ENCODE assay signal across 26 cellular contexts in the genomic region with DNA sequence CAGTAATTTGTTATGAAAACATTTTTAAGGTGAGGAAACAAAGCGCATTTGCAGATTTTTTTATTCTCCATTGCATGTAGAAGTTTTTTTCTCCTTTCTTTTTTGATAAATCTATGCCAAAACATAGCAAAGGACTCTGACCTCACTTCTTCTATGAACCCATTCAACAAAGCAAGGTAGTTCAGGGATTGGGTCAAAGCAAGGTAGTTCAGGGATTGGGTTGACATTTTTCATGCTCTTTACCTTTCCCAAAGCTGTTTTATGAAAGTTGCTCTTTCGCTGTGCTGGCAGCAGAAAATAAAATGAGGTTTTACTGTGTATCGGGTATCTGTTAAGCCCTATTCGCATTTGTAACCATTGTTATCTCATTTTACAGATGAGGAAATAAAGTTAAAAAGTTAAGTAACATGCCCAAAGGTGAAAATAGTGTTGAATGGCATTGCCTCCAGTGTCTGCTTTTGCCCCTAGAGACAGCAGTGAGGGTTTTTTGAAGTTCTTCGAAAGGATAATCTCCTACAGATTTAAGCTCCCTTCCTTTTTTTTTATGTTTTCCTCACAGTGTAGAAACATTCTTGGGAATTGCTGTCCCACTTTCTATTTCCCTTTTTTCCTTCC. TPM values are rescaled to one million over a fixed set of nuclear protein-coding genes. Genes with fewer than 3 reads are reported as not detected.
DNase-seq lines count a peak whose midpoint lies in the region; ATAC-seq, FAIRE-seq and TF ChIP-seq lines count a peak whose summit lies in the region.
"Had no signal": no experiment of that assay in that cellular context is flagged by ENCODE, and none has a peak within 500 bp of the region (broad histone marks: within the 10 kb centered on the region; RNA-seq: fewer than 3 reads in every experiment).

No MANE protein-coding gene starts in this region.

- H3K36me3 ChIP-seq in HEK293 (ENCODE audit: control insufficient read depth in 2 of 2, insufficient read depth in 1 of 2, low read length in 2 of 2) (peaks cover 67 to 73% of the 10 kb centered on the region in 2 experiments), liver (ENCODE audit: control insufficient read depth in 4 of 4, insufficient read depth in 3 of 4, low read depth in 1 of 4, low read length in 3 of 4) (peaks cover 7 to 25% (median 11%) of the 10 kb centered on the region in 4 donors)

- H3K27me3 ChIP-seq in liver (ENCODE audit: control insufficient read depth in 4 of 4, insufficient read depth in 4 of 4, low read length in 3 of 4), result no peaks in the 10 kb centered on the region
- H3K27me3 ChIP-seq: BLaER1 treated with 17β-estradiol and CSF1 and Interleukin-3, amounts not matched to agents 10 nM and 100 nM had no signal

- 48% methylated on average over 5 of the region's 5 CpGs for WGBS in liver

- H3K27me3 Mint-ChIP-seq in type B pancreatic cell, result no peaks in the 10 kb centered on the region

- CTCF ChIA-PET in HEK293 (lab: Yijun Ruan, JAX), result interaction anchor here (1.3 kb wide), 1 partner anchor 303 kb away, joined by 4 read pairs; no protein-coding TSS in a partner anchor

- H3K4me3 ChIP-seq in HEK293 (ENCODE audit: low read depth, low read length), result no peak overlapping the region
- H3K4me3 ChIP-seq in liver (ENCODE audit: low read depth in 1 of 3, low read length in 3 of 3), result peak overlapping the region in 1 of 3 donors; percentile 6
- H3K4me3 ChIP-seq: BLaER1 treated with 17β-estradiol and CSF1 and Interleukin-3, amounts not matched to agents 10 nM and 100 nM had no signal

- FAIRE-seq in D721Med (lab: Jason Lieb, UNC), result peak; percentile 80
- FAIRE-seq: GM19239, H1 had no signal

- H3K9me3 ChIP-seq in HEK293 (ENCODE audit: control insufficient read depth, insufficient read depth, low read depth, low read length) (no peaks in the 10 kb centered on the region), liver (ENCODE audit: control insufficient read depth in 4 of 4, low read length in 3 of 4) (no peaks in the 10 kb centered on the region)
- H3K9me3 ChIP-seq: BLaER1 treated with 17β-estradiol and CSF1 and Interleukin-3, amounts not matched to agents 10 nM and 100 nM; SK-N-SH had no signal

- H3K27ac Mint-ChIP-seq in type B pancreatic cell, result no peak overlapping the region
- H3K27ac Mint-ChIP-seq: CD8-positive, alpha-beta T cell had no signal

- H3K27ac ChIP-seq in HEK293 (ENCODE audit: extremely low read depth, low read depth, low read length), result no peak overlapping the region
- peak overlapping the region in 1 of 2 donors; percentile 74 for H3K27ac ChIP-seq in liver (ENCODE audit: low read depth in 1 of 2, low read length in 2 of 2)
- H3K27ac ChIP-seq: BLaER1 treated with 17β-estradiol and CSF1 and Interleukin-3, amounts not matched to agents 10 nM and 100 nM; RWPE1 had no signal

- H3K4me1 Mint-ChIP-seq in type B pancreatic cell (ENCODE audit: unreplicated experiment), result no peaks in the 10 kb centered on the region

- TF ChIP-seq CTCF in D721Med (IDR thresholded peaks at IDR 0.05; ENCODE audit: insufficient read depth, missing control alignments) (no peak), HEK293 (tag by site-specific recombination; IDR thresholded peaks at IDR 0.05) (no peak), liver (IDR thresholded peaks at IDR 0.05; ENCODE audit: low read depth, low read length, missing input control) (peak; percentile 15), type B pancreatic cell (conservative IDR thresholded peaks at IDR 0.05) (peak; percentile 28), omental fat pad (IDR thresholded peaks at IDR 0.05) (no peak)

- TF ChIP-seq RAD21 in liver (IDR thresholded peaks at IDR 0.05), result peak; percentile 18 to 29

- H3K36me3 Mint-ChIP-seq in type B pancreatic cell, result peaks cover 34% of the 10 kb centered on the region

- POLR2A ChIA-PET in HEK293 (lab: Yijun Ruan, JAX), result no interaction called here

- ATAC-seq in HG03175 (IDR thresholded peaks at IDR 0.05; ENCODE audit: unreplicated experiment) (no peak), HG03135 (IDR thresholded peaks at IDR 0.05; ENCODE audit: unreplicated experiment) (no peak), omental fat pad (ENCODE audit: low FRiP score) (no peak)
- ATAC-seq: CD8-positive, alpha-beta T cell; HCT116 had no signal

- H3K4me3 Mint-ChIP-seq in type B pancreatic cell, result no peak overlapping the region
- H3K4me3 Mint-ChIP-seq: CD8-positive, alpha-beta T cell had no signal

- no peaks in the 10 kb centered on the region for H3K9me3 Mint-ChIP-seq in type B pancreatic cell
- H3K9me3 Mint-ChIP-seq: CD8-positive, alpha-beta T cell had no signal

- no peak overlapping the region for H3K9ac ChIP-seq in liver (ENCODE audit: low read depth in 1 of 2, low read length in 2 of 2)
- H3K9ac ChIP-seq: BLaER1 treated with 17β-estradiol and CSF1 and Interleukin-3, amounts not matched to agents 10 nM and 100 nM; SK-N-SH had no signal

- H3K4me1 ChIP-seq in HEK293 (ENCODE audit: control insufficient read depth, insufficient read depth, low read length) (0 out of 2 replicates have a peak, but pooled peaks cover 3% of the 10 kb centered on the region), liver (ENCODE audit: control insufficient read depth in 4 of 4, insufficient read depth in 4 of 4, low read length in 3 of 4) (peaks cover 1 to 10% (median 6%) of the 10 kb centered on the region in 4 donors)

- DNase-seq in D721Med (ENCODE audit: insufficient read length, low spot score) (no peak), type B pancreatic cell (ENCODE audit: extremely low spot score, unreplicated experiment) (no peak), omental fat pad (ENCODE audit: low spot score) (no peak)
- DNase-seq: Calu3; CD8-positive, alpha-beta T cell; DMS53; GDM1; KG1; NCI-H1105; NCI-H146; NCI-H2029; NCI-H226; NCI-H510A treated with DMSO at 0.1 percent for 48 hours; NCI-H748 treated with DMSO at 0.1 percent for 48 hours; NK-92 treated with Interleukin-12 subunit alpha and Interleukin-12 subunit beta, amount 100 ng/mL, for 24 hours; SHP77 treated with DMSO at 0.1 percent for 48 hours; SK-N-SH had no signal

TF ChIP-seq in HEK293, 187 proteins besides CTCF, POLR2A, EP300 and RAD21:
- TF ChIP-seq, protein P1, sequence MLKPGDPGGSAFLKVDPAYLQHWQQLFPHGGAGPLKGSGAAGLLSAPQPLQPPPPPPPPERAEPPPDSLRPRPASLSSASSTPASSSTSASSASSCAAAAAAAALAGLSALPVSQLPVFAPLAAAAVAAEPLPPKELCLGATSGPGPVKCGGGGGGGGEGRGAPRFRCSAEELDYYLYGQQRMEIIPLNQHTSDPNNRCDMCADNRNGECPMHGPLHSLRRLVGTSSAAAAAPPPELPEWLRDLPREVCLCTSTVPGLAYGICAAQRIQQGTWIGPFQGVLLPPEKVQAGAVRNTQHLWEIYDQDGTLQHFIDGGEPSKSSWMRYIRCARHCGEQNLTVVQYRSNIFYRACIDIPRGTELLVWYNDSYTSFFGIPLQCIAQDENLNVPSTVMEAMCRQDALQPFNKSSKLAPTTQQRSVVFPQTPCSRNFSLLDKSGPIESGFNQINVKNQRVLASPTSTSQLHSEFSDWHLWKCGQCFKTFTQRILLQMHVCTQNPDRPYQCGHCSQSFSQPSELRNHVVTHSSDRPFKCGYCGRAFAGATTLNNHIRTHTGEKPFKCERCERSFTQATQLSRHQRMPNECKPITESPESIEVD (tag by site-specific recombination; IDR thresholded peaks at IDR 0.05), result peak; percentile 29; the same call in 1 of the 2 replicates
- TF ChIP-seq ZNF114 (tag by site-specific recombination; IDR thresholded peaks at IDR 0.05) (no peak), ZNF211 (tag by site-specific recombination; IDR thresholded peaks at IDR 0.05; ENCODE audit: low read depth) (no peak), ZNF777 (tag by site-specific recombination; IDR thresholded peaks at IDR 0.05; ENCODE audit: borderline replicate concordance) (no peak), KLF9 (tag by site-specific recombination; IDR thresholded peaks at IDR 0.05; ENCODE audit: low read depth) (no peak), ZNF366 (tag by site-specific recombination; conservative IDR thresholded peaks at IDR 0.05) (no peak), ZBTB20 (tag by site-specific recombination; IDR thresholded peaks at IDR 0.05) (no peak), ZFP41 (tag by site-specific recombination; IDR thresholded peaks at IDR 0.05; ENCODE audit: borderline replicate concordance) (no peak)

TF ChIP-seq in liver, 16 proteins besides CTCF, POLR2A, EP300 and RAD21 (continues in another document):
- no peak for TF ChIP-seq TAF1 (conservative IDR thresholded peaks at IDR 0.05)
- TF ChIP-seq GABPA (IDR thresholded peaks at IDR 0.05 in 1 of 2, conservative IDR thresholded peaks at IDR 0.05 in 1 of 2), result no peak
- peak; percentile 49 to 62 for TF ChIP-seq HNF4A (conservative IDR thresholded peaks at IDR 0.05)
- no peak for TF ChIP-seq NR2F2 (IDR thresholded peaks at IDR 0.05)
- TF ChIP-seq, protein P2, sequence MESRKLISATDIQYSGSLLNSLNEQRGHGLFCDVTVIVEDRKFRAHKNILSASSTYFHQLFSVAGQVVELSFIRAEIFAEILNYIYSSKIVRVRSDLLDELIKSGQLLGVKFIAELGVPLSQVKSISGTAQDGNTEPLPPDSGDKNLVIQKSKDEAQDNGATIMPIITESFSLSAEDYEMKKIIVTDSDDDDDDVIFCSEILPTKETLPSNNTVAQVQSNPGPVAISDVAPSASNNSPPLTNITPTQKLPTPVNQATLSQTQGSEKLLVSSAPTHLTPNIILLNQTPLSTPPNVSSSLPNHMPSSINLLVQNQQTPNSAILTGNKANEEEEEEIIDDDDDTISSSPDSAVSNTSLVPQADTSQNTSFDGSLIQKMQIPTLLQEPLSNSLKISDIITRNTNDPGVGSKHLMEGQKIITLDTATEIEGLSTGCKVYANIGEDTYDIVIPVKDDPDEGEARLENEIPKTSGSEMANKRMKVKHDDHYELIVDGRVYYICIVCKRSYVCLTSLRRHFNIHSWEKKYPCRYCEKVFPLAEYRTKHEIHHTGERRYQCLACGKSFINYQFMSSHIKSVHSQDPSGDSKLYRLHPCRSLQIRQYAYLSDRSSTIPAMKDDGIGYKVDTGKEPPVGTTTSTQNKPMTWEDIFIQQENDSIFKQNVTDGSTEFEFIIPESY (IDR thresholded peaks at IDR 0.05), result no peak
- TF ChIP-seq HNF4G (IDR thresholded peaks at IDR 0.05), result peak; percentile 46
- TF ChIP-seq, protein P3, sequence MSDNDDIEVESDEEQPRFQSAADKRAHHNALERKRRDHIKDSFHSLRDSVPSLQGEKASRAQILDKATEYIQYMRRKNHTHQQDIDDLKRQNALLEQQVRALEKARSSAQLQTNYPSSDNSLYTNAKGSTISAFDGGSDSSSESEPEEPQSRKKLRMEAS (IDR thresholded peaks at IDR 0.05), result no peak

RNA-seq across cellular contexts. Expression of a gene that starts 10.6 kb away (rescaled TPM):
- total RNA-seq in liver (10 to 100 TPM; 33.5 to 41.0 TPM), type B pancreatic cell (ENCODE audit: low replicate concordance) (140 and 258 TPM in 2 replicates), omental fat pad (10 to 100 TPM; 48.2 to 83.7 (median 68.1) TPM)
- 10 to 100 TPM; 55.2 to 63.8 TPM for polyA plus RNA-seq in liver

RNA-seq across cellular contexts. Expression of a gene that starts 18.4 kb away (rescaled TPM):
- 10 to 100 TPM; 47.6 to 65.2 TPM for total RNA-seq in liver
- 10 to 100 TPM; 32.9 to 57.2 TPM for polyA plus RNA-seq in liver
- total RNA-seq in type B pancreatic cell (ENCODE audit: low replicate concordance), result 33.9 and 71.9 TPM in 2 replicates
- 10 to 100 TPM; 28.8 to 47.6 (median 33.9) TPM for total RNA-seq in omental fat pad

Comparison
In these comparisons a context has a peak if more than half of its experiments do, and no peak if none do; other contexts are left out.
1. CTCF ChIP-seq: peak in liver (single experiment) and type B pancreatic cell (single experiment); none in D721Med (single experiment), HEK293 (single experiment) and omental fat pad (0 of 3).